In genomic region chr5:154038241-154038603, GRCh38 we compare ENCODE assay signal across 8 cellular contexts. TPM values are rescaled to one million over a fixed set of nuclear protein-coding genes. Genes with fewer than 3 reads are reported as not detected.
DNase-seq lines count a peak whose midpoint lies in the region; ATAC-seq and TF ChIP-seq lines count a peak whose summit lies in the region.

No MANE protein-coding gene starts in this region.

- TF ChIP-seq POLR2A in gastrocnemius medialis (IDR thresholded peaks at IDR 0.05): no peak

- peak; percentile 68 for DNase-seq in activated CD8-positive, alpha-beta memory T cell treated with anti-CD3 and anti-CD28 coated beads, Interleukin-2, amount 10 ng/mL, durations not matched to agents 7 days and 5 days
- no peak for DNase-seq in activated CD8-positive, alpha-beta memory T cell treated with anti-CD3 and anti-CD28 coated beads, Interleukin-2, amount 50 U/mL, for 48 hours
- DNase-seq in NCI-H1105 (lab: John Stamatoyannopoulos, UW) (peak; percentile 10), left ventricle myocardium superior (no peak), gastrocnemius medialis (peak in 1 of 2 donors; percentile 2), dedifferentiated amniotic fluid mesenchymal stem cell (ENCODE audit: extremely low spot score) (no peak)
- peak; percentile 74 for DNase-seq in activated effector memory CD4-positive, alpha-beta T cell treated with anti-CD3 and anti-CD28 coated beads, Interleukin-2, amount 50 U/mL, for 16 hours

- no peaks in the 10 kb centered on the region for H3K27me3 ChIP-seq in gastrocnemius medialis

- peak overlapping the region; percentile 82 to 93 (median 88) for H3K27ac ChIP-seq in gastrocnemius medialis

- TF ChIP-seq CTCF in gastrocnemius medialis (IDR thresholded peaks at IDR 0.05 in 4 of 5, conservative IDR thresholded peaks at IDR 0.05 in 1 of 5): no peak

- H3K4me1 Mint-ChIP-seq in activated CD8-positive, alpha-beta memory T cell treated with anti-CD3 and anti-CD28 coated beads, Interleukin-2, amount 10 ng/mL, durations not matched to agents 7 days and 5 days: peaks cover 46% of the 10 kb centered on the region

- H3K27ac Mint-ChIP-seq in activated CD8-positive, alpha-beta memory T cell treated with anti-CD3 and anti-CD28 coated beads, Interleukin-2, amount 10 ng/mL, durations not matched to agents 7 days and 5 days: peak overlapping the region; percentile 93

- intact Hi-C loops in left ventricle myocardium superior (cut with micrococcal nuclease) (no loop called here), gastrocnemius medialis (cut with DNase I; ENCODE audit: low total_unique reads) (loop anchor here (5.0 kb wide), 1 partner anchor 154 kb away; the partner anchor contains the start of gene GALNT10)

- in situ Hi-C loops in gastrocnemius medialis (cut with MboI; ENCODE audit: low sequenced_read_pairs in 4 of 4): no loop called here

- CTCF ChIA-PET in activated CD8-positive, alpha-beta memory T cell treated with anti-CD3 and anti-CD28 coated beads, Interleukin-2, amount 10 ng/mL, durations not matched to agents 7 days and 5 days (lab: Charles Lee): interaction anchor here (1.0 to 3.1 kb wide), 8 partner anchors 10 to 367 kb away, joined by 4 to 13 read pairs (median 6); partner anchors contain the start of gene GALNT10

- H3K9me3 Mint-ChIP-seq in activated CD8-positive, alpha-beta memory T cell treated with anti-CD3 and anti-CD28 coated beads, Interleukin-2, amount 10 ng/mL, durations not matched to agents 7 days and 5 days (ENCODE audit: low read depth): no peaks in the 10 kb centered on the region

- H3K27me3 Mint-ChIP-seq in activated CD8-positive, alpha-beta memory T cell treated with anti-CD3 and anti-CD28 coated beads, Interleukin-2, amount 10 ng/mL, durations not matched to agents 7 days and 5 days: no peaks in the 10 kb centered on the region

- no peaks in the 10 kb centered on the region for H3K9me3 ChIP-seq in gastrocnemius medialis

- peaks cover 8% of the 10 kb centered on the region for H3K36me3 Mint-ChIP-seq in activated CD8-positive, alpha-beta memory T cell treated with anti-CD3 and anti-CD28 coated beads, Interleukin-2, amount 10 ng/mL, durations not matched to agents 7 days and 5 days

- no peaks in the 10 kb centered on the region for H3K36me3 ChIP-seq in gastrocnemius medialis

- peak overlapping the region; percentile 75 to 93 (median 82) for H3K4me3 ChIP-seq in gastrocnemius medialis

- peak overlapping the region; percentile 93 for H3K4me3 Mint-ChIP-seq in activated CD8-positive, alpha-beta memory T cell treated with anti-CD3 and anti-CD28 coated beads, Interleukin-2, amount 10 ng/mL, durations not matched to agents 7 days and 5 days

- peaks cover 45 to 46% of the 10 kb centered on the region in 2 donors for H3K4me1 ChIP-seq in gastrocnemius medialis

- peak; percentile 46 for ATAC-seq in activated CD8-positive, alpha-beta memory T cell treated with anti-CD3 and anti-CD28 coated beads, Interleukin-2, amount 10 ng/mL, durations not matched to agents 7 days and 5 days
- ATAC-seq in HG02610 (IDR thresholded peaks at IDR 0.05; ENCODE audit: unreplicated experiment) (peak; percentile 56), left ventricle myocardium superior (peak; percentile 41), gastrocnemius medialis (peak; percentile 57 to 62)

RNA-seq across cellular contexts. Expression of gene FAM114A2, which starts 0.5 kb away (rescaled TPM):
- total RNA-seq in activated CD8-positive, alpha-beta memory T cell treated with anti-CD3 and anti-CD28 coated beads, Interleukin-2, amount 10 ng/mL, durations not matched to agents 7 days and 5 days: 10 to 100 TPM; 22.3 to 27.0 TPM
- total RNA-seq in left ventricle myocardium superior (36.3 TPM), gastrocnemius medialis (10 to 100 TPM; 12.2 to 19.0 (median 18.3) TPM)

RNA-seq across cellular contexts. Expression of gene MFAP3, which starts 0.5 kb away (rescaled TPM):
- 10 to 100 TPM; 23.3 to 26.1 TPM for total RNA-seq in activated CD8-positive, alpha-beta memory T cell treated with anti-CD3 and anti-CD28 coated beads, Interleukin-2, amount 10 ng/mL, durations not matched to agents 7 days and 5 days
- total RNA-seq in left ventricle myocardium superior (26.7 TPM), gastrocnemius medialis (10 to 100 TPM; 25.4 to 80.5 (median 28.7) TPM)

Comparison
In these comparisons a context has a peak if more than half of its experiments do, and no peak if none do; other contexts are left out.
1. DNase-seq: peak in activated CD8-positive, alpha-beta memory T cell treated with anti-CD3 and anti-CD28 coated beads, Interleukin-2, amount 10 ng/mL, durations not matched to agents 7 days and 5 days (single experiment), NCI-H1105 (single experiment) and activated effector memory CD4-positive, alpha-beta T cell treated with anti-CD3 and anti-CD28 coated beads, Interleukin-2, amount 50 U/mL, for 16 hours (single experiment); none in activated CD8-positive, alpha-beta memory T cell treated with anti-CD3 and anti-CD28 coated beads, Interleukin-2, amount 50 U/mL, for 48 hours (single experiment), left ventricle myocardium superior (single experiment) and dedifferentiated amniotic fluid mesenchymal stem cell (single experiment).
2. Peak in every context shown above with its lines, with median percentiles within 50 percentile points of each other: ATAC-seq.